ENCODE assay signal across 11 cellular contexts in genomic region chr11:86043765-86044534, GRCh38. TPM values are rescaled to one million over a fixed set of nuclear protein-coding genes. Genes with fewer than 3 reads are reported as not detected.
DNase-seq lines count a peak whose midpoint lies in the region; ATAC-seq, FAIRE-seq and TF ChIP-seq lines count a peak whose summit lies in the region.
"Had no signal": no experiment of that assay in that cellular context is flagged by ENCODE, and none has a peak within 500 bp of the region (broad histone marks: within the 10 kb centered on the region; RNA-seq: fewer than 3 reads in every experiment).

No MANE protein-coding gene starts in this region.

- no peaks in the 10 kb centered on the region for H3K27me3 ChIP-seq in right atrium auricular region
- no peaks in the 10 kb centered on the region for H3K27me3 ChIP-seq in right cardiac atrium (ENCODE audit: control insufficient read depth, insufficient read depth)

- H3K4me3 ChIP-seq in right atrium auricular region = no peak overlapping the region
- no peak overlapping the region for H3K4me3 ChIP-seq in right cardiac atrium (ENCODE audit: low read length)
- no peak overlapping the region for H3K4me3 ChIP-seq in urinary bladder (ENCODE audit: low read depth, low read length)
- no peak overlapping the region for H3K4me3 ChIP-seq in kidney (ENCODE audit: low read length in 2 of 2)
- H3K4me3 ChIP-seq: lower lobe of right lung had no signal

- peaks cover 6% of the 10 kb centered on the region for H3K36me3 Mint-ChIP-seq in activated naive CD8-positive, alpha-beta T cell treated with anti-CD3 and anti-CD28 coated beads, Interleukin-2, amount 10 ng/mL, durations not matched to agents 7 days and 5 days
- peaks cover 0 to 4% (median 0%) of the 10 kb centered on the region in 3 donors for H3K36me3 Mint-ChIP-seq in naive thymus-derived CD8-positive, alpha-beta T cell

- H3K27ac ChIP-seq in right atrium auricular region (peak overlapping the region; percentile 37 to 79), right cardiac atrium (ENCODE audit: low read length) (no peak overlapping the region), urinary bladder (ENCODE audit: low read depth) (peak overlapping the region; percentile 38), kidney (ENCODE audit: low read depth in 2 of 2, low read length in 2 of 2) (no peak overlapping the region)

- ATAC-seq in right cardiac atrium (no peak), HG03135 (IDR thresholded peaks at IDR 0.05; ENCODE audit: unreplicated experiment) (no peak), HG02870 (IDR thresholded peaks at IDR 0.05; ENCODE audit: unreplicated experiment) (no peak)
- ATAC-seq in activated naive CD8-positive, alpha-beta T cell treated with anti-CD3 and anti-CD28 coated beads, Interleukin-2, amount 10 ng/mL, durations not matched to agents 7 days and 5 days (ENCODE audit: low read depth) = no peak
- no peak for ATAC-seq in naive thymus-derived CD8-positive, alpha-beta T cell
- ATAC-seq: lower lobe of right lung had no signal

- H3K9me3 ChIP-seq in right atrium auricular region (no peaks in the 10 kb centered on the region), right cardiac atrium (ENCODE audit: control insufficient read depth, low read length) (no peaks in the 10 kb centered on the region), kidney (ENCODE audit: control insufficient read depth in 1 of 2, low read length in 2 of 2) (no peaks in the 10 kb centered on the region)
- H3K9me3 ChIP-seq: lower lobe of right lung had no signal

- H3K9ac ChIP-seq in kidney (ENCODE audit: low read length in 2 of 2) = peak overlapping the region in 1 of 2 donors; percentile 2

- H3K4me1 ChIP-seq in right atrium auricular region = peaks cover 0 to 74% of the 10 kb centered on the region in 2 donors
- peaks cover 8% of the 10 kb centered on the region for H3K4me1 ChIP-seq in right cardiac atrium (ENCODE audit: control insufficient read depth, insufficient read depth, low read length)
- H3K4me1 ChIP-seq in urinary bladder (ENCODE audit: insufficient read depth) = peaks cover 2% of the 10 kb centered on the region
- peaks cover 26 to 40% of the 10 kb centered on the region in 2 donors for H3K4me1 ChIP-seq in kidney (ENCODE audit: control insufficient read depth in 1 of 2, insufficient read depth in 1 of 2, low read depth in 1 of 2, low read length in 2 of 2)

- no peak for DNase-seq in right atrium auricular region (ENCODE audit: low spot score)
- DNase-seq in right cardiac atrium = no peak
- DNase-seq in activated naive CD8-positive, alpha-beta T cell treated with anti-CD3 and anti-CD28 coated beads, Interleukin-2, amount 10 ng/mL, durations not matched to agents 7 days and 5 days = no peak
- no peak for DNase-seq in naive thymus-derived CD8-positive, alpha-beta T cell
- DNase-seq in kidney = no peak
- DNase-seq: lower lobe of right lung, NCI-H1092, NCI-H774 had no signal

- H3K4me3 Mint-ChIP-seq in activated naive CD8-positive, alpha-beta T cell treated with anti-CD3 and anti-CD28 coated beads, Interleukin-2, amount 10 ng/mL, durations not matched to agents 7 days and 5 days = no peak overlapping the region
- peak overlapping the region in 5 of 10 donors; percentile 1 to 16 (median 7) for H3K4me3 Mint-ChIP-seq in naive thymus-derived CD8-positive, alpha-beta T cell

- peaks cover 54% of the 10 kb centered on the region for H3K4me1 Mint-ChIP-seq in activated naive CD8-positive, alpha-beta T cell treated with anti-CD3 and anti-CD28 coated beads, Interleukin-2, amount 10 ng/mL, durations not matched to agents 7 days and 5 days
- peaks cover 36 to 82% (median 75%) of the 10 kb centered on the region in 4 donors for H3K4me1 Mint-ChIP-seq in naive thymus-derived CD8-positive, alpha-beta T cell

- H3K9me3 Mint-ChIP-seq in activated naive CD8-positive, alpha-beta T cell treated with anti-CD3 and anti-CD28 coated beads, Interleukin-2, amount 10 ng/mL, durations not matched to agents 7 days and 5 days = no peaks in the 10 kb centered on the region
- no peaks in the 10 kb centered on the region for H3K9me3 Mint-ChIP-seq in naive thymus-derived CD8-positive, alpha-beta T cell

- H3K36me3 ChIP-seq in right atrium auricular region = no peaks in the 10 kb centered on the region
- H3K36me3 ChIP-seq in urinary bladder (ENCODE audit: insufficient read depth) = no peaks in the 10 kb centered on the region
- H3K36me3 ChIP-seq in kidney (ENCODE audit: control insufficient read depth in 1 of 2, insufficient read depth in 2 of 2, low read length in 2 of 2) = no peaks in the 10 kb centered on the region
- H3K36me3 ChIP-seq: lower lobe of right lung had no signal

- TF ChIP-seq CTCF in right atrium auricular region (IDR thresholded peaks at IDR 0.05) (no peak), kidney (IDR thresholded peaks at IDR 0.05; ENCODE audit: borderline replicate concordance, extremely low read depth, insufficient read depth) (no peak)

- intact Hi-C loops in right cardiac atrium (cut with DNase I) (loop anchor here (2.0 to 5.0 kb wide), 2 partner anchors 148 to 149 kb away; no protein-coding TSS in a partner anchor), kidney (cut with DNase I) (no loop called here)

- H3K27ac Mint-ChIP-seq in activated naive CD8-positive, alpha-beta T cell treated with anti-CD3 and anti-CD28 coated beads, Interleukin-2, amount 10 ng/mL, durations not matched to agents 7 days and 5 days = peak overlapping the region; percentile 11
- peak overlapping the region; percentile 8 to 85 (median 54) for H3K27ac Mint-ChIP-seq in naive thymus-derived CD8-positive, alpha-beta T cell

- POLR2A ChIA-PET in activated naive CD8-positive, alpha-beta T cell treated with anti-CD3 and anti-CD28 coated beads, Interleukin-2, amount 10 ng/mL, durations not matched to agents 7 days and 5 days (lab: Charles Lee) = interaction anchor here (0.8 kb wide), 1 partner anchor 150 kb away, joined by 5 read pairs; no protein-coding TSS in a partner anchor
- POLR2A ChIA-PET in naive thymus-derived CD8-positive, alpha-beta T cell (lab: Charles Lee) = interaction anchor here (0.6 to 1.4 kb wide), 3 partner anchors 22 to 190 kb away, joined by 3 read pairs; no protein-coding TSS in a partner anchor

- no peaks in the 10 kb centered on the region for H3K27me3 Mint-ChIP-seq in activated naive CD8-positive, alpha-beta T cell treated with anti-CD3 and anti-CD28 coated beads, Interleukin-2, amount 10 ng/mL, durations not matched to agents 7 days and 5 days
- no peaks in the 10 kb centered on the region for H3K27me3 Mint-ChIP-seq in naive thymus-derived CD8-positive, alpha-beta T cell

- WGBS in right cardiac atrium = 68% methylated on average over 9 of the region's 9 CpGs
- 74% methylated on average over 9 of the region's 9 CpGs for WGBS in urinary bladder

- FAIRE-seq in kidney (lab: Jason Lieb, UNC) = no peak

RNA-seq across cellular contexts. Expression of gene PICALM, which starts 24.9 kb away (rescaled TPM):
- 100 to 1,000 TPM; 166 to 286 TPM for total RNA-seq in right atrium auricular region
- 100 to 1,000 TPM; 170 to 298 (median 182) TPM for total RNA-seq in right cardiac atrium
- 62.8 TPM for polyA plus RNA-seq in right cardiac atrium
- 100 to 1,000 TPM; 103 to 115 TPM for total RNA-seq in activated naive CD8-positive, alpha-beta T cell treated with anti-CD3 and anti-CD28 coated beads, Interleukin-2, amount 10 ng/mL, durations not matched to agents 7 days and 5 days
- total RNA-seq in naive thymus-derived CD8-positive, alpha-beta T cell = 100 to 1,000 TPM; 104 to 112 TPM
- polyA plus RNA-seq in naive thymus-derived CD8-positive, alpha-beta T cell = 10 to 100 TPM; 10.4 to 12.0 (median 11.8) TPM
- 543 TPM for total RNA-seq in urinary bladder
- 104 TPM for polyA plus RNA-seq in urinary bladder
- 244 TPM for total RNA-seq in kidney
- polyA plus RNA-seq in kidney (ENCODE audit: insufficient read depth, low read depth, low replicate concordance) = 118 TPM

Comparison
In these comparisons a context has a peak if more than half of its experiments do, and no peak if none do; other contexts are left out.
1. H3K27ac ChIP-seq: peak in right atrium auricular region (2 of 2) and urinary bladder (single experiment); none in right cardiac atrium (single experiment) and kidney (0 of 2).